ENCODE assay signal across 25 cellular contexts in genomic region chrX:17438221-17438620, GRCh38.
"Had no signal": no experiment of that assay in that cellular context is flagged by ENCODE, and none has a peak within 500 bp of the region (broad histone marks: within the 10 kb centered on the region; RNA-seq: fewer than 3 reads in every experiment).

No MANE protein-coding gene starts in this region.

- H3K9me3 Mint-ChIP-seq: mesothelial cell of epicardium had no signal

- H3K4me1 ChIP-seq: gastrocnemius medialis, heart right ventricle, left lung, lower lobe of right lung had no signal

- H3K4me1 Mint-ChIP-seq: mesothelial cell of epicardium, naive B cell had no signal

- H3K9me3 ChIP-seq: esophagus squamous epithelium, gastrocnemius medialis, heart right ventricle, left lung, lower lobe of right lung, mucosa of descending colon had no signal

- H3K4me3 ChIP-seq: coronary artery, dorsolateral prefrontal cortex, esophagus squamous epithelium, gastrocnemius medialis, heart right ventricle, left lung, lower lobe of right lung, mucosa of descending colon had no signal

- H3K36me3 ChIP-seq: esophagus squamous epithelium, gastrocnemius medialis, heart right ventricle, left lung, lower lobe of right lung had no signal

- DNase-seq: dermis blood vessel endothelial cell; dorsolateral prefrontal cortex; effector CD4-positive, alpha-beta T cell; effector memory CD4-positive, alpha-beta T cell; erythroblast; esophagus squamous epithelium; foreskin fibroblast; foreskin melanocyte; gastrocnemius medialis; glutamatergic neuron; head of caudate nucleus; heart right ventricle; hypothalamus; left cardiac atrium; left lung; left ventricle myocardium superior; lower lobe of right lung; mesenchymal stem cell; mucosa of descending colon; naive B cell; naive thymus-derived CD8-positive, alpha-beta T cell had no signal

- ATAC-seq: esophagus mucosa; gastrocnemius medialis; heart right ventricle; left cardiac atrium; left lung; left ventricle myocardium superior; lower lobe of right lung; mucosa of descending colon; naive thymus-derived CD8-positive, alpha-beta T cell had no signal

- H3K4me3 Mint-ChIP-seq: mesothelial cell of epicardium; naive B cell; naive thymus-derived CD8-positive, alpha-beta T cell had no signal

- H3K27me3 ChIP-seq: esophagus squamous epithelium, gastrocnemius medialis, left lung had no signal

- H3K27ac ChIP-seq: coronary artery, dorsolateral prefrontal cortex, epithelial cell of prostate, esophagus squamous epithelium, gastrocnemius medialis, heart right ventricle, left lung, lower lobe of right lung had no signal

- H3K27ac Mint-ChIP-seq: mesothelial cell of epicardium; naive B cell; naive thymus-derived CD8-positive, alpha-beta T cell had no signal

- H3K36me3 Mint-ChIP-seq: mesothelial cell of epicardium, naive B cell had no signal
